Comparison of ENCODE assay signal across 23 cellular contexts in the genomic region with DNA sequence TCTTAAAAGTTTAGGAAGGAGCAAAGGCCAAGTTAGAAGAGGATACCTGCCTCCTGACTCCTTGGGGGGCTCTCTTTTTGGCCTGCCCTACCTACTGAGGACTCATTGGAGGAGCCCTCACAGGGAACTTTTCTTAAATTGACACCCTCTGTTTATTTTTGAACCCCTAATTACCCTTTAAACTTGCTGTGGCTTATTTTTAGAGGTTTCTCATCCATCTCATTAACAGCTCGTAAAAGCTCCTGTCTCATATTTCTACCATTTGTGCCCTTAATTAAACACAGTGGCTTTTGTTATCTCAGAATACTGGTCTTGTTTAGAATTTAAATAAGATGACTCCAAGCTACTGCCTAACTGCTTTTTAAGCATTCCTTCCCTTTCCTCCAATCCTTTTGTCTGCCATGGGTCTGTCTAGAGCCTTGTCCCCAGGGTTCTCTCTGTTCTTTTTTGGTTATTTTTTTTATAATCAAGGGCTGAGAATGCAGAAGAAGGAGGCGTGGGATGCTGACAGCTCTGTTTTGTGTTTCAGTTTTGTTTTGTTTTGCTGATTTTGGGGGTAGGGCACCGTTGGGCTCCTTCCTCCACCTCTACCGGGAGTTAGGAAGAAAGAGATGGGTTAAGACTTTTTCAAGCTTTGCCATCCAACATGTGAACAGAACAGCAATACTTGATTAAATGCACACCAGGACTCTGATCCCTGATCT.
DNase-seq lines count a peak whose midpoint lies in the region; ATAC-seq, FAIRE-seq and TF ChIP-seq lines count a peak whose summit lies in the region.
"Had no signal": no experiment of that assay in that cellular context is flagged by ENCODE, and none has a peak within 500 bp of the region (broad histone marks: within the 10 kb centered on the region; RNA-seq: fewer than 3 reads in every experiment).

No MANE protein-coding gene starts in this region.

- H3K36me3 ChIP-seq in A673 (ENCODE audit: insufficient read depth, low read length, poor library complexity, severe bottlenecking) (no peaks in the 10 kb centered on the region), H1 (ENCODE audit: control insufficient read depth in 2 of 4, insufficient read depth in 4 of 4, low read length in 3 of 4) (peaks cover 0 to 20% (median 8%) of the 10 kb centered on the region in 4 experiments; a peak in 3 of 8 replicates)
- H3K36me3 ChIP-seq: ascending aorta, colonic mucosa, gastrocnemius medialis, neutrophil had no signal

- H3K4me3 Mint-ChIP-seq in stimulated activated memory B cell treated with anti-CD40 and anti-IgM and Interleukin-4, amounts not matched to agents 10 μg/mL and 1 μg/mL and 100 μg/mL, for 72 hours = no peak overlapping the region
- H3K4me3 Mint-ChIP-seq in activated naive CD4-positive, alpha-beta T cell treated with anti-CD3 and anti-CD28 coated beads for 36 hours = no peak overlapping the region
- H3K4me3 Mint-ChIP-seq: T-helper 17 cell had no signal

- CTCF ChIA-PET in A673 (lab: Charles Lee) (interaction anchor here (0.6 kb wide), 1 partner anchor 29 kb away, joined by 5 read pairs; no protein-coding TSS in a partner anchor), H1 (lab: Charles Lee; ENCODE audit: partially characterized antibody) (interaction anchor here (1.0 to 2.7 kb wide), 8 partner anchors 8 to 98 kb away, joined by 3 to 13 read pairs (median 6); partner anchors contain the start of gene OLFML3)
- CTCF ChIA-PET in activated naive CD4-positive, alpha-beta T cell treated with anti-CD3 and anti-CD28 coated beads for 36 hours (lab: Charles Lee) = no interaction called here

- peak overlapping the region; percentile 27 for H3K56ac ChIP-seq in H1 (replicated peaks; ENCODE audit: insufficient read length, low read depth, low read length)

- FAIRE-seq in H1 (lab: Jason Lieb, UNC) = peak; percentile 57
- FAIRE-seq: H54 had no signal

- intact Hi-C loops in A673 (cut with micrococcal nuclease; ENCODE audit: unreplicated experiment) = loop anchor here (10.0 kb wide), 1 partner anchor 91 kb away; no protein-coding TSS in a partner anchor
- intact Hi-C loops in activated naive CD4-positive, alpha-beta T cell treated with anti-CD3 and anti-CD28 coated beads for 36 hours (cut with micrococcal nuclease) = no loop called here

- TF ChIP-seq POLR2A in H1 (IDR thresholded peaks at IDR 0.05; ENCODE audit: control extremely low read depth in 1 of 2, low read depth in 2 of 2, low read length in 2 of 2) = no peak

- H2AFZ ChIP-seq in H1 (ENCODE audit: low read length) = no peak overlapping the region

- no peaks in the 10 kb centered on the region for H3K36me3 Mint-ChIP-seq in stimulated activated memory B cell treated with anti-CD40 and anti-IgM and Interleukin-4, amounts not matched to agents 10 μg/mL and 1 μg/mL and 100 μg/mL, for 72 hours
- H3K36me3 Mint-ChIP-seq in activated naive CD4-positive, alpha-beta T cell treated with anti-CD3 and anti-CD28 coated beads for 36 hours (ENCODE audit: low read depth) = no peaks in the 10 kb centered on the region

- WGBS in H1 (ENCODE audit: extremely low coverage in 1 of 2, insufficient coverage in 1 of 2, insufficient read length in 1 of 2, insufficient replicate concordance in 2 of 2, low coverage in 1 of 2, low lambda C conversion rate in 2 of 2, missing lambda C conversion rate in 1 of 2), 2 experiments = 15% methylated on average over 4 of the region's 4 CpGs; no CpG with 5 or more reads in 1 of the 2 experiments

- H4K5ac ChIP-seq in H1 (ENCODE audit: insufficient read length, low read depth, low read length) = peak overlapping the region; percentile 87

- peak overlapping the region; percentile 97 for H2BK20ac ChIP-seq in H1 (ENCODE audit: low read length)

- no peak for TF ChIP-seq CTCF in A673 (conservative IDR thresholded peaks at IDR 0.05; ENCODE audit: low read depth, low read length)
- TF ChIP-seq CTCF in H1 (IDR thresholded peaks at IDR 0.05; ENCODE audit: control extremely low read depth in 1 of 3, insufficient read depth in 1 of 3, low read depth in 1 of 3, low read length in 3 of 3) = no peak
- TF ChIP-seq CTCF in GM10266 (IDR thresholded peaks at IDR 0.05; ENCODE audit: control insufficient read depth, insufficient read depth, low read depth, missing control alignments) = no peak

- BruUV-seq in A673 (replicated peaks; lab: Mats Ljungman, UMichigan) = no TSS peak

- H3K9me3 ChIP-seq in A673 (ENCODE audit: low read depth, low read length, poor library complexity, severe bottlenecking) = peaks cover 20% of the 10 kb centered on the region
- H3K9me3 ChIP-seq in H1 (ENCODE audit: insufficient read depth in 2 of 2, low read depth in 1 of 2, low read length in 1 of 2) = peaks cover 18 to 23% of the 10 kb centered on the region in 2 experiments
- H3K9me3 ChIP-seq: colonic mucosa, gastrocnemius medialis had no signal

- peak overlapping the region; percentile 84 for H2AK5ac ChIP-seq in H1 (ENCODE audit: low read depth, low read length)

- H4K91ac ChIP-seq in H1 (replicated peaks; ENCODE audit: insufficient read length, low read length) = peak overlapping the region; percentile 97

- H3K4me1 Mint-ChIP-seq in stimulated activated memory B cell treated with anti-CD40 and anti-IgM and Interleukin-4, amounts not matched to agents 10 μg/mL and 1 μg/mL and 100 μg/mL, for 72 hours = peaks cover 6% of the 10 kb centered on the region
- H3K4me1 Mint-ChIP-seq in activated naive CD4-positive, alpha-beta T cell treated with anti-CD3 and anti-CD28 coated beads for 36 hours (ENCODE audit: low read depth) = no peaks in the 10 kb centered on the region

- peak overlapping the region; percentile 50 to 74 for H3K4me2 ChIP-seq in H1 (ENCODE audit: insufficient read depth in 1 of 2, low read depth in 2 of 2, low read length in 2 of 2)

- H3K18ac ChIP-seq in H1 (ENCODE audit: extremely low read depth, low read length) = peak overlapping the region; percentile 95; the same call in 1 of the 2 replicates

- H4K20me1 ChIP-seq in H1 (replicated peaks in 1 of 2; ENCODE audit: control insufficient read depth in 1 of 2, insufficient read depth in 2 of 2, low read length in 2 of 2) = no peaks in the 10 kb centered on the region

- DNase-seq in A673 (ENCODE audit: low spot score) (no peak), H1 (ENCODE audit: low read depth in 1 of 2, low spot score in 2 of 2) (peak in 1 of 2 experiments; percentile 29), NCI-H345 treated with DMSO at 0.1 percent for 48 hours (lab: John Stamatoyannopoulos, UW; ENCODE audit: unreplicated experiment) (no peak), GM10266 (ENCODE audit: extremely low spot score) (no peak)
- DNase-seq in activated naive CD4-positive, alpha-beta T cell treated with anti-CD3 and anti-CD28 coated beads for 36 hours = no peak
- DNase-seq: activated CD8-positive, alpha-beta memory T cell treated with anti-CD3 and anti-CD28 coated beads, Interleukin-2, amount 50 U/mL, for 4 hours; activated naive CD4-positive, alpha-beta T cell; colonic mucosa; gastrocnemius medialis; mesenchymal stem cell; NK-92 treated with Interleukin-12 subunit alpha and Interleukin-12 subunit beta, amount 100 ng/mL, for 24 hours; right cardiac atrium; stimulated activated CD4-positive, alpha-beta T cell treated with anti-CD3 and anti-CD28 coated beads, Interleukin-2, amount 100 ng/mL, for 24 hours; T-helper 17 cell had no signal

- no peak overlapping the region; a peak in 1 of 7 replicates for H3K9ac ChIP-seq in H1 (replicated peaks in 1 of 4; ENCODE audit: extremely low read depth in 1 of 4, low read depth in 3 of 4, low read length in 3 of 4)

- H3K23me2 ChIP-seq in H1 (ENCODE audit: low read depth, low read length) = peaks cover 5% of the 10 kb centered on the region; the same call in 1 of the 2 replicates

- peak overlapping the region; percentile 37 for H3K4ac ChIP-seq in H1 (replicated peaks; ENCODE audit: insufficient read length, low read depth, low read length)

- no peaks in the 10 kb centered on the region for H3K79me2 ChIP-seq in H1 (ENCODE audit: control insufficient read depth in 1 of 2, insufficient read depth in 2 of 2, low read length in 2 of 2)

- peaks cover 23% of the 10 kb centered on the region for H3K27me3 Mint-ChIP-seq in stimulated activated memory B cell treated with anti-CD40 and anti-IgM and Interleukin-4, amounts not matched to agents 10 μg/mL and 1 μg/mL and 100 μg/mL, for 72 hours
- no peaks in the 10 kb centered on the region for H3K27me3 Mint-ChIP-seq in activated naive CD4-positive, alpha-beta T cell treated with anti-CD3 and anti-CD28 coated beads for 36 hours (ENCODE audit: low read depth)

- H2BK15ac ChIP-seq in H1 (ENCODE audit: low read length) = no peak overlapping the region

- H3K23ac ChIP-seq in H1 (ENCODE audit: insufficient read length) = no peak overlapping the region

- ATAC-seq in GM18498 (IDR thresholded peaks at IDR 0.05; ENCODE audit: unreplicated experiment) = peak; percentile 58
- peak; percentile 71 for ATAC-seq in HG03025 (IDR thresholded peaks at IDR 0.05; ENCODE audit: low FRiP score, unreplicated experiment)
- no peak for ATAC-seq in stimulated activated memory B cell treated with anti-CD40 and anti-IgM and Interleukin-4, amounts not matched to agents 10 μg/mL and 1 μg/mL and 100 μg/mL, for 72 hours
- ATAC-seq: activated CD4-positive, CD25-positive, alpha-beta regulatory T cell treated with anti-CD3 and anti-CD28 coated beads, Interleukin-2, amount 50 U/mL, for 24 hours; gastrocnemius medialis; Right ventricle myocardium inferior; T-helper 17 cell had no signal

- no peak overlapping the region for H3K4me3 ChIP-seq in A673 (ENCODE audit: low read depth, low read length, poor library complexity, severe bottlenecking)
- H3K4me3 ChIP-seq in H1 (ENCODE audit: extremely low read depth in 1 of 4, insufficient read depth in 2 of 4, low read depth in 3 of 4, low read length in 4 of 4) = peak overlapping the region in 1 of 4 experiments; percentile 13; a peak in 1 of 8 replicates
- H3K4me3 ChIP-seq: ascending aorta, colonic mucosa, gastrocnemius medialis had no signal

- H3K27ac ChIP-seq in A673 (ENCODE audit: low read depth, low read length, poor library complexity, severe bottlenecking) (peak overlapping the region; percentile 9), H1 (ENCODE audit: low read depth, low read length) (peak overlapping the region; percentile 63; the same call in 1 of the 2 replicates)
- H3K27ac ChIP-seq: ascending aorta, colonic mucosa, epithelial cell of prostate, gastrocnemius medialis, neutrophil had no signal

- H3K14ac ChIP-seq in H1 (ENCODE audit: insufficient read length) = peak overlapping the region; percentile 6

- H2BK120ac ChIP-seq in H1 (replicated peaks; ENCODE audit: low read depth, low read length) = peak overlapping the region; percentile 98

- H3K27ac Mint-ChIP-seq in stimulated activated memory B cell treated with anti-CD40 and anti-IgM and Interleukin-4, amounts not matched to agents 10 μg/mL and 1 μg/mL and 100 μg/mL, for 72 hours = no peak overlapping the region
- H3K27ac Mint-ChIP-seq in activated naive CD4-positive, alpha-beta T cell treated with anti-CD3 and anti-CD28 coated beads for 36 hours = no peak overlapping the region
- H3K27ac Mint-ChIP-seq: T-helper 17 cell had no signal

- no peaks in the 10 kb centered on the region for H3K79me1 ChIP-seq in H1 (ENCODE audit: low read depth, low read length)

- no peak for TF ChIP-seq RAD21 in H1 (IDR thresholded peaks at IDR 0.05 in 1 of 2, conservative IDR thresholded peaks at IDR 0.05 in 1 of 2; ENCODE audit: low read depth in 2 of 2, low read length in 2 of 2)

- POLR2A ChIA-PET in A673 (lab: Charles Lee; ENCODE audit: low non-redundant PET) = interaction anchor here (0.7 kb wide), 1 partner anchor 94 kb away, joined by 3 read pairs; no protein-coding TSS in a partner anchor
- POLR2A ChIA-PET in H1 (lab: Charles Lee; ENCODE audit: partially characterized antibody) = interaction anchor here (1.1 to 1.8 kb wide), 5 partner anchors 9 to 42 kb away, joined by 4 to 8 read pairs (median 5); no protein-coding TSS in a partner anchor

- H3K27me3 ChIP-seq in A673 (replicated peaks; ENCODE audit: insufficient read depth, low read depth, low read length, poor library complexity) = no peaks in the 10 kb centered on the region
- no peaks in the 10 kb centered on the region for H3K27me3 ChIP-seq in H1 (replicated peaks in 1 of 4; ENCODE audit: control insufficient read depth in 3 of 4, extremely low read depth in 1 of 4, insufficient read depth in 3 of 4, low read length in 3 of 4)
- H3K27me3 ChIP-seq: ascending aorta, colonic mucosa, gastrocnemius medialis, neutrophil had no signal

- H3K4me1 ChIP-seq in A673 (ENCODE audit: insufficient read depth, low read length, poor library complexity, severe bottlenecking) = peaks cover 21% of the 10 kb centered on the region
- peaks cover 17 to 42% (median 32%) of the 10 kb centered on the region in 4 experiments for H3K4me1 ChIP-seq in H1 (replicated peaks in 1 of 4; ENCODE audit: control insufficient read depth in 3 of 4, insufficient read depth in 4 of 4, low read length in 3 of 4)
- H3K4me1 ChIP-seq: ascending aorta, colonic mucosa had no signal

- H2BK5ac ChIP-seq in H1 (ENCODE audit: low read depth, low read length) = peak overlapping the region; percentile 97

- H2BK12ac ChIP-seq in H1 (ENCODE audit: low read depth, low read length) = peak overlapping the region; percentile 99

- H4K8ac ChIP-seq in H1 (ENCODE audit: extremely low read depth, insufficient read depth, low read length) = no peak overlapping the region

- no peak for TF ChIP-seq EP300 in H1 (IDR thresholded peaks at IDR 0.05; ENCODE audit: borderline replicate concordance in 1 of 2, low read depth in 2 of 2, low read length in 2 of 2)

- peaks cover 3% of the 10 kb centered on the region for H3K9me3 Mint-ChIP-seq in stimulated activated memory B cell treated with anti-CD40 and anti-IgM and Interleukin-4, amounts not matched to agents 10 μg/mL and 1 μg/mL and 100 μg/mL, for 72 hours
- H3K9me3 Mint-ChIP-seq in activated naive CD4-positive, alpha-beta T cell treated with anti-CD3 and anti-CD28 coated beads for 36 hours = peaks cover 5% of the 10 kb centered on the region
